In genomic region chr7:29292886-29293658, GRCh38 we compare ENCODE assay signal across 13 cellular contexts.
"Had no signal": no experiment of that assay in that cellular context is flagged by ENCODE, and none has a peak within 500 bp of the region (broad histone marks: within the 10 kb centered on the region; RNA-seq: fewer than 3 reads in every experiment).

No MANE protein-coding gene starts in this region.

- H3K27me3 ChIP-seq: heart left ventricle, suprapubic skin, upper lobe of left lung had no signal

- H3K9me3 ChIP-seq: heart left ventricle, suprapubic skin, upper lobe of left lung had no signal

- ATAC-seq: activated CD8-positive, alpha-beta T cell treated with anti-CD3 and anti-CD28 coated beads, Interleukin-2, amount 10 ng/mL, durations not matched to agents 7 days and 5 days; heart left ventricle; left colon had no signal

- H3K4me3 Mint-ChIP-seq: activated CD8-positive, alpha-beta T cell treated with anti-CD3 and anti-CD28 coated beads, Interleukin-2, amount 10 ng/mL, durations not matched to agents 7 days and 5 days; nephron had no signal

- H3K4me1 ChIP-seq: suprapubic skin, upper lobe of left lung had no signal

- H3K36me3 ChIP-seq: suprapubic skin, upper lobe of left lung had no signal

- DNase-seq: activated CD8-positive, alpha-beta memory T cell treated with anti-CD3 and anti-CD28 coated beads, Interleukin-2, amount 50 U/mL, for 48 hours; activated CD8-positive, alpha-beta T cell treated with anti-CD3 and anti-CD28 coated beads, Interleukin-2, amount 10 ng/mL, durations not matched to agents 7 days and 5 days; effector CD4-positive, alpha-beta T cell; foreskin melanocyte; heart left ventricle; left colon; stimulated activated CD4-positive, alpha-beta T cell treated with anti-CD3 and anti-CD28 coated beads, Interleukin-12 subunit alpha, Interleukin-12 subunit beta, amount 100 ng/mL, for 4 hours; stimulated activated naive CD4-positive, alpha-beta T cell treated with Interleukin-2 at 50 U/mL for 16 hours; T-helper 9 cell; upper lobe of left lung had no signal

- H3K9me3 Mint-ChIP-seq: nephron had no signal

- H3K4me3 ChIP-seq: coronary artery, heart left ventricle, suprapubic skin, upper lobe of left lung had no signal

- H3K27ac ChIP-seq: coronary artery, heart left ventricle, suprapubic skin, upper lobe of left lung had no signal

- H3K27ac Mint-ChIP-seq: activated CD8-positive, alpha-beta T cell treated with anti-CD3 and anti-CD28 coated beads, Interleukin-2, amount 10 ng/mL, durations not matched to agents 7 days and 5 days had no signal
